ENCODE assay signal across 8 cellular contexts in the genomic region with DNA sequence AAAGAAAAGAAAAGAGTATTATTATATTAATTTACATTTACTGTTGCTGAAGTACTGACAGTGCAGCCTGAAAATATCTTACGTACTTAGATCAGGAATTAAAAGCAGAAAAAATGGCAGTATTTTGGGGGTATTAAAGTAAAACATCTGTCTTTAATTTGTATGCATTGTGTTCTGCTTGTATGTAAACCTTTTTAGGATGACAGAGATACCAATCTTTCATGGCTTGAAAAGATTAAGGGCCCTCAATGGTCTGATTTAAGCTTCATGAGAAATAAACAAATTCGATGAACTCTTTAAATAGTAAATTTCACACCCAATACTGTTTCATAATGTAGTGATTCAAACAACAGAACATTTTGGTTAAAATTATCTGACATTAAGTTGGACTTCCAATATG.
"Had no signal": no experiment of that assay in that cellular context is flagged by ENCODE, and none has a peak within 500 bp of the region (broad histone marks: within the 10 kb centered on the region; RNA-seq: fewer than 3 reads in every experiment).

No MANE protein-coding gene starts in this region.

- ATAC-seq: GM23338, K562 had no signal

- H3K4me1 Mint-ChIP-seq: GM23338, H9 had no signal

- H3K4me3 ChIP-seq: GM23338, K562 had no signal

- DNase-seq: H9, HCEC 1CT, IMR-90 had no signal

- H3K4me3 Mint-ChIP-seq: GM23338, H9 had no signal

- FAIRE-seq: H1, H54, HTR-8/SVneo, K562 had no signal

- H3K9me3 Mint-ChIP-seq: GM23338, H9 had no signal
